Comparison of ENCODE assay signal across 9 cellular contexts in the genomic region with DNA sequence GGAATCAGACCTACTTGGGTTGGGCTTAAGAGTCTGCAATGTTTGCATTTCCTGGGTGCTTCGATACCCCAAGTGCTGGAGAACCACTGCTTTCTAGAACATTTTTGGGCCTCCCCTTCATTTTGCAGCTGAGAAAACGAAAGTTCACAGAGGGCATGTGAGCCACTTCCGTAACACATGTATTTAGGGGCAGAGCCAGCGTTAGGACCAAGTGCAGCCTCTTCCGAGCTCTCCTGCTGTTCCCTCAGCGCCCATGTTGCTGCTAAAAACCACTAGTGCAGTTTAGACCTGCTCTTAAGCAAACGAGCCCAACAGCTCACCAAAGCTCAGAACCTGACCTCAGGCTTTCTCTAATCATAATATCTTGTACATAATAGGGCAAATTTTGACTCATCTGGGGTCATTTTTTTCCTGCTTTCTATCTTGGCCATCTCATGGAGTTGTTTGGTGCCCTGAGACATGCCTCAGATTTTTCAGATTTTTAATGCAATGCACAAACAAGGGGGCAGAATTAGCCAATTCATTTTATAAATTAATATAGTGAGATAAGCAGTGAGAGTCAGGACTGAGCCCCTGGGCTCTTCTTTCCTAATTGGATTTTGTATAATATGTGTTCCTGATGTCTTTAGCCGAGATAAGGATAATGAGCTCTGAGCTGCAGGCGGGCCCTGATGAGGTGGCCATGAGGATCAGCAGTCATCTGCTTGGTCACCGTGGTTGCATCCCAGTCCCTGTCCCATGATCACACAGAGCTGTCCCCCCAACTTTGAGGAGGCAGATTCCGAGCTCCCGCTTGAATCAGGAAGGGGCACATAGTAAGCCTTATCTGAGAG. TPM values are rescaled to one million over a fixed set of nuclear protein-coding genes. Genes with fewer than 3 reads are reported as not detected.
A peak's percentile ranks its signal among the peaks of the same experiment; 100 is the strongest.
DNase-seq lines count a peak whose midpoint lies in the region; ATAC-seq and TF ChIP-seq lines count a peak whose summit lies in the region.
"Had no signal": no experiment of that assay in that cellular context is flagged by ENCODE, and none has a peak within 500 bp of the region (broad histone marks: within the 10 kb centered on the region; RNA-seq: fewer than 3 reads in every experiment).

No MANE protein-coding gene starts in this region.

- intact Hi-C loops in right lobe of liver (cut with DNase I): no loop called here

- ATAC-seq in right lobe of liver (peak; percentile 55 to 69 (median 64)), GM18498 (IDR thresholded peaks at IDR 0.05; ENCODE audit: unreplicated experiment) (no peak), GM18909 (IDR thresholded peaks at IDR 0.05; ENCODE audit: poor library complexity, unreplicated experiment) (no peak), HG03159 (IDR thresholded peaks at IDR 0.05; ENCODE audit: unreplicated experiment) (no peak)

- H3K9me3 ChIP-seq in right lobe of liver: no peaks in the 10 kb centered on the region

- DNase-seq in AG08395 (ENCODE audit: low spot score) (peak; percentile 17), LHCN-M2 (ENCODE audit: low read depth) (peak; percentile 83), activated T-helper 1 cell treated with Interleukin-2 at 50 U/mL for 16 hours (ENCODE audit: low read depth) (peak; percentile 32), right lobe of liver (no peak), cerebellar cortex (ENCODE audit: low spot score) (no peak)
- DNase-seq: NK-92 treated with Interleukin-12 subunit alpha and Interleukin-12 subunit beta, amount 100 ng/mL, for 24 hours had no signal

- H3K36me3 ChIP-seq in right lobe of liver: no peaks in the 10 kb centered on the region

- no peak for TF ChIP-seq POLR2A in right lobe of liver (IDR thresholded peaks at IDR 0.05)

- H3K27me3 ChIP-seq in right lobe of liver: no peaks in the 10 kb centered on the region

- peak overlapping the region in 1 of 3 donors; percentile 33 for H3K27ac ChIP-seq in right lobe of liver

- H3K4me1 ChIP-seq in right lobe of liver: peaks cover 0 to 43% (median 4%) of the 10 kb centered on the region in 4 donors

- TF ChIP-seq CTCF in right lobe of liver (IDR thresholded peaks at IDR 0.05): no peak

- H3K4me3 ChIP-seq in right lobe of liver: no peak overlapping the region

- 64% methylated on average over 12 of the region's 12 CpGs for WGBS in right lobe of liver (ENCODE audit: insufficient coverage, low coverage, low lambda C conversion rate, missing lambda C conversion rate)

RNA-seq across cellular contexts. Expression of a gene that starts 12.9 kb away (rescaled TPM):
- 26.5 and 27.3 TPM in 2 replicates for total RNA-seq in LHCN-M2 (2014; rRNA removed)
- 55.1 TPM for polyA plus RNA-seq in LHCN-M2 (2012)
- total RNA-seq in right lobe of liver: 10 to 100 TPM; 12.5 to 26.0 (median 18.2) TPM

Comparison
In these comparisons a context has a peak if more than half of its experiments do, and no peak if none do; other contexts are left out.
1. DNase-seq: peak in AG08395 (single experiment), LHCN-M2 (single experiment) and activated T-helper 1 cell treated with Interleukin-2 at 50 U/mL for 16 hours (single experiment); none in right lobe of liver (0 of 3) and cerebellar cortex (single experiment).
2. ATAC-seq: peak in right lobe of liver (4 of 4); none in GM18498 (single experiment), GM18909 (single experiment) and HG03159 (single experiment).